Comparison of ENCODE assay signal across 9 cellular contexts in genomic region chr12:64665506-64665905, GRCh38. TPM values are rescaled to one million over a fixed set of nuclear protein-coding genes. Genes with fewer than 3 reads are reported as not detected.
DNase-seq lines count a peak whose midpoint lies in the region; ATAC-seq and TF ChIP-seq lines count a peak whose summit lies in the region.
"Had no signal": no experiment of that assay in that cellular context is flagged by ENCODE, and none has a peak within 500 bp of the region (broad histone marks: within the 10 kb centered on the region; RNA-seq: fewer than 3 reads in every experiment).

No MANE protein-coding gene starts in this region.

- H3K27ac Mint-ChIP-seq in endodermal cell (peak overlapping the region; percentile 84), nephron progenitor cell (no peak overlapping the region)

- H3K36me3 Mint-ChIP-seq in endodermal cell (ENCODE audit: low read depth) = no peaks in the 10 kb centered on the region
- H3K36me3 Mint-ChIP-seq in nephron progenitor cell (ENCODE audit: low read depth) = no peaks in the 10 kb centered on the region

- H3K4me3 Mint-ChIP-seq in endodermal cell (no peak overlapping the region), nephron progenitor cell (no peak overlapping the region)
- H3K4me3 Mint-ChIP-seq: neural crest cell had no signal

- TF ChIP-seq CTCF in endodermal cell (conservative IDR thresholded peaks at IDR 0.05) (no peak), nephron progenitor cell (IDR thresholded peaks at IDR 0.05) (no peak)

- H3K27me3 Mint-ChIP-seq in endodermal cell (ENCODE audit: insufficient read depth) (no peaks in the 10 kb centered on the region), nephron progenitor cell (ENCODE audit: low read depth, poor library complexity) (peaks cover 4% of the 10 kb centered on the region)

- H3K9me3 ChIP-seq in endodermal cell (ENCODE audit: control insufficient read depth, low read length) = no peaks in the 10 kb centered on the region

- H3K36me3 ChIP-seq in endodermal cell (ENCODE audit: control insufficient read depth, insufficient read depth, low read length) = no peaks in the 10 kb centered on the region

- peak; percentile 45 for DNase-seq in NCI-H774 (lab: John Stamatoyannopoulos, UW)
- peak; percentile 80 for DNase-seq in endodermal cell
- peak; percentile 46 for DNase-seq in stimulated activated naive CD4-positive, alpha-beta T cell treated with Interleukin-2 at 50 U/mL for 16 hours (lab: John Stamatoyannopoulos, UW)
- DNase-seq in nephron progenitor cell = no peak
- DNase-seq in NCI-H1694 (lab: John Stamatoyannopoulos, UW) = no peak
- no peak for DNase-seq in globus pallidus (ENCODE audit: low spot score)

- no peak overlapping the region for H3K9ac ChIP-seq in endodermal cell (ENCODE audit: extremely low read depth, low read length, poor library complexity, severe bottlenecking)

- H3K9me3 Mint-ChIP-seq in endodermal cell (no peaks in the 10 kb centered on the region), nephron progenitor cell (no peaks in the 10 kb centered on the region)
- H3K9me3 Mint-ChIP-seq: neural crest cell had no signal

- ATAC-seq in GM18511 (IDR thresholded peaks at IDR 0.05; ENCODE audit: unreplicated experiment) (peak; percentile 51), GM21723 (IDR thresholded peaks at IDR 0.05; ENCODE audit: unreplicated experiment) (peak; percentile 35)

- WGBS in endodermal cell (ENCODE audit: insufficient coverage in 1 of 2, insufficient read length in 1 of 2), 2 experiments = 78 to 92% methylated on average over 4 of the region's 4 CpGs

- H3K4me3 ChIP-seq in endodermal cell (ENCODE audit: low read length) = no peak overlapping the region

- H3K27ac ChIP-seq in endodermal cell (ENCODE audit: low read depth, low read length) = no peak overlapping the region

- no peaks in the 10 kb centered on the region for H3K27me3 ChIP-seq in endodermal cell (ENCODE audit: control insufficient read depth, insufficient read depth, low read length, poor library complexity, severe bottlenecking)

- peaks cover 27% of the 10 kb centered on the region for H3K4me1 ChIP-seq in endodermal cell (ENCODE audit: control insufficient read depth, insufficient read depth, low read length)

- H3K4me1 Mint-ChIP-seq in endodermal cell = peaks cover 57% of the 10 kb centered on the region
- peaks cover 69% of the 10 kb centered on the region for H3K4me1 Mint-ChIP-seq in nephron progenitor cell

RNA-seq across cellular contexts. Expression of gene RASSF3, which starts 55.2 kb away (rescaled TPM):
- 10 to 100 TPM; 52.0 to 54.5 TPM for total RNA-seq in endodermal cell
- polyA plus RNA-seq in endodermal cell (2013, experiment 1 of 2) = 16.7 TPM
- 17.8 TPM for polyA plus RNA-seq in endodermal cell (2013, experiment 2 of 2)

Comparison
In these comparisons a context has a peak if more than half of its experiments do, and no peak if none do; other contexts are left out.
1. DNase-seq: peak in NCI-H774 (single experiment), endodermal cell (single experiment) and stimulated activated naive CD4-positive, alpha-beta T cell treated with Interleukin-2 at 50 U/mL for 16 hours (single experiment); none in nephron progenitor cell (single experiment), NCI-H1694 (single experiment) and globus pallidus (single experiment).